8 cellular contexts compared by ENCODE assay signal in genomic region chr16:50547340-50547865, GRCh38. TPM values are rescaled to one million over a fixed set of nuclear protein-coding genes. Genes with fewer than 3 reads are reported as not detected.
DNase-seq lines count a peak whose midpoint lies in the region; ATAC-seq and TF ChIP-seq lines count a peak whose summit lies in the region.

No MANE protein-coding gene starts in this region.

- no peaks in the 10 kb centered on the region for H3K36me3 ChIP-seq in mesendoderm (ENCODE audit: control insufficient read depth, insufficient read depth, low read length)

- no peak overlapping the region for H2AK5ac ChIP-seq in mesendoderm (ENCODE audit: low read length)

- no peaks in the 10 kb centered on the region for H3K27me3 Mint-ChIP-seq in activated CD4-positive, alpha-beta T cell treated with anti-CD3 and anti-CD28 coated beads for 36 hours

- H3K27me3 ChIP-seq in mesendoderm (ENCODE audit: insufficient read depth, low read length, poor library complexity): no peaks in the 10 kb centered on the region

- peaks cover 26% of the 10 kb centered on the region for H3K4me1 Mint-ChIP-seq in activated CD4-positive, alpha-beta T cell treated with anti-CD3 and anti-CD28 coated beads for 36 hours

- no peak overlapping the region for H3K4ac ChIP-seq in mesendoderm (ENCODE audit: low read depth, low read length)

- H2BK5ac ChIP-seq in mesendoderm (ENCODE audit: low read length): no peak overlapping the region

- H3K79me2 ChIP-seq in mesendoderm (ENCODE audit: control insufficient read depth, insufficient read depth, low read length): peaks cover 15% of the 10 kb centered on the region

- TF ChIP-seq CTCF in choroid plexus epithelial cell (conservative IDR thresholded peaks at IDR 0.05; ENCODE audit: low read depth, low read length): peak; percentile 25

- peak overlapping the region; percentile 81 for H3K27ac ChIP-seq in mesendoderm (ENCODE audit: low read depth, low read length)

- H3K27ac Mint-ChIP-seq in activated CD4-positive, alpha-beta T cell treated with anti-CD3 and anti-CD28 coated beads for 36 hours: no peak overlapping the region

- CTCF ChIA-PET in activated CD4-positive, alpha-beta T cell treated with anti-CD3 and anti-CD28 coated beads for 36 hours (lab: Charles Lee): interaction anchor here (1.0 to 1.6 kb wide), 3 partner anchors 34 to 259 kb away, joined by 3 to 11 read pairs (median 4); no protein-coding TSS in a partner anchor

- POLR2A ChIA-PET in activated CD4-positive, alpha-beta T cell treated with anti-CD3 and anti-CD28 coated beads for 36 hours (lab: Charles Lee): no interaction called here

- H3K4me2 ChIP-seq in mesendoderm (ENCODE audit: low read length): peak overlapping the region; percentile 50

- H4K8ac ChIP-seq in mesendoderm (ENCODE audit: low read depth, low read length): no peak overlapping the region

- no peaks in the 10 kb centered on the region for H3K36me3 Mint-ChIP-seq in activated CD4-positive, alpha-beta T cell treated with anti-CD3 and anti-CD28 coated beads for 36 hours (ENCODE audit: low read depth)

- ATAC-seq in activated CD4-positive, alpha-beta T cell treated with anti-CD3 and anti-CD28 coated beads for 36 hours: peak; percentile 60
- ATAC-seq in GM18505 (IDR thresholded peaks at IDR 0.05; ENCODE audit: unreplicated experiment): no peak

- TF ChIP-seq POLR2A in GM18505 (IDR thresholded peaks at IDR 0.05; ENCODE audit: borderline replicate concordance, extremely low read depth, insufficient read depth, insufficient read length): no peak

- peak overlapping the region; percentile 95 for H2BK120ac ChIP-seq in mesendoderm (ENCODE audit: low read depth, low read length)

- no peak overlapping the region for H4K5ac ChIP-seq in mesendoderm (ENCODE audit: low read length)

- H3K9ac ChIP-seq in mesendoderm (ENCODE audit: low read length): no peak overlapping the region

- H3K4me3 Mint-ChIP-seq in activated CD4-positive, alpha-beta T cell treated with anti-CD3 and anti-CD28 coated beads for 36 hours: peak overlapping the region; percentile 81

- WGBS in mesendoderm (ENCODE audit: extremely low coverage, insufficient coverage, low lambda C conversion rate): no CpG with 5 or more reads among the region's 34 CpGs

- intact Hi-C loops in activated CD4-positive, alpha-beta T cell treated with anti-CD3 and anti-CD28 coated beads for 36 hours (cut with DNase I, micrococcal nuclease): loop anchor here (1.0 to 5.0 kb wide), 6 partner anchors 118 to 1265 kb away; partner anchors contain the start of genes BRD7 (in 1 of the 2), CBLN1 (in 1 of the 2) and CYLD (in 1 of the 2)

- peaks cover 17% of the 10 kb centered on the region for H3K4me1 ChIP-seq in mesendoderm (ENCODE audit: control insufficient read depth, low read depth, low read length)

- peak; percentile 79 for DNase-seq in 8988T
- peak; percentile 49 for DNase-seq in GM19238 (ENCODE audit: insufficient read length, low spot score)
- peak; percentile 41 for DNase-seq in MV-4-11 (lab: John Stamatoyannopoulos, UW)
- DNase-seq in activated CD4-positive, alpha-beta T cell treated with anti-CD3 and anti-CD28 coated beads for 36 hours: peak; percentile 72
- DNase-seq in choroid plexus epithelial cell (ENCODE audit: low read depth): peak; percentile 8
- DNase-seq in mesendoderm: peak; percentile 89
- DNase-seq in stimulated activated CD8-positive, alpha-beta memory T cell treated with anti-CD3 and anti-CD28 coated beads, Interleukin-2, amount 100 ng/mL, for 48 hours (ENCODE audit: low read depth in 2 of 2): peak; percentile 44 to 49

- no peak overlapping the region for H2BK15ac ChIP-seq in mesendoderm (replicated peaks; ENCODE audit: low read depth)

- H3K4me3 ChIP-seq in choroid plexus epithelial cell (ENCODE audit: low read depth, low read length) (peak overlapping the region; percentile 60), mesendoderm (ENCODE audit: low read length) (no peak overlapping the region)

- H3K18ac ChIP-seq in mesendoderm (ENCODE audit: low read length): peak overlapping the region; percentile 88

- H3K56ac ChIP-seq in mesendoderm (ENCODE audit: low read length): peak overlapping the region; percentile 71

- peaks cover 1% of the 10 kb centered on the region for H3K79me1 ChIP-seq in mesendoderm (ENCODE audit: low read length)

- no peak overlapping the region for H3K23ac ChIP-seq in mesendoderm (ENCODE audit: low read length)

- peaks cover 11% of the 10 kb centered on the region for H3K9me3 Mint-ChIP-seq in activated CD4-positive, alpha-beta T cell treated with anti-CD3 and anti-CD28 coated beads for 36 hours (ENCODE audit: low read depth)

RNA-seq across cellular contexts. Expression of gene NKD1, which starts 0.8 kb away (rescaled TPM):
- total RNA-seq in activated CD4-positive, alpha-beta T cell treated with anti-CD3 and anti-CD28 coated beads for 36 hours: 1 to 10 TPM; 1.8 to 3.1 TPM
- 8.8 TPM for polyA plus RNA-seq in mesendoderm (2013, experiment 1 of 2)
- polyA plus RNA-seq in mesendoderm (2013, experiment 2 of 2): 7.9 TPM

Comparison
In these comparisons a context has a peak if more than half of its experiments do, and no peak if none do; other contexts are left out.
1. DNase-seq: peak in every context shown above with its lines; median percentile 89 in mesendoderm; 79 in 8988T; 72 in activated CD4-positive, alpha-beta T cell treated with anti-CD3 and anti-CD28 coated beads for 36 hours; 49 in GM19238; 46 in stimulated activated CD8-positive, alpha-beta memory T cell treated with anti-CD3 and anti-CD28 coated beads, Interleukin-2, amount 100 ng/mL, for 48 hours; 41 in MV-4-11; 8 in choroid plexus epithelial cell.